In genomic region chr9:83980395-83981125, GRCh38 we compare ENCODE assay signal across 1 cellular context.
TF ChIP-seq lines count a peak whose summit lies in the region.

RMI1 (plus strand) TSS chr9:83980805; CDS start chr9:84000987, 20,182 bp downstream.

TF ChIP-seq in HepG2, 621 proteins besides CTCF, POLR2A, EP300 and RAD21 (continued from another document and continues in another):
- TF ChIP-seq, protein P1, sequence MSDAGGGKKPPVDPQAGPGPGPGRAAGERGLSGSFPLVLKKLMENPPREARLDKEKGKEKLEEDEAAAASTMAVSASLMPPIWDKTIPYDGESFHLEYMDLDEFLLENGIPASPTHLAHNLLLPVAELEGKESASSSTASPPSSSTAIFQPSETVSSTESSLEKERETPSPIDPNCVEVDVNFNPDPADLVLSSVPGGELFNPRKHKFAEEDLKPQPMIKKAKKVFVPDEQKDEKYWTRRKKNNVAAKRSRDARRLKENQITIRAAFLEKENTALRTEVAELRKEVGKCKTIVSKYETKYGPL (CRISPR knock-in tag; IDR thresholded peaks at IDR 0.05), result no peak
- TF ChIP-seq MTERF4 (CRISPR knock-in tag; IDR thresholded peaks at IDR 0.05) (peak; percentile 11; the same call in 1 of the 2 replicates), SIX4 (CRISPR knock-in tag; IDR thresholded peaks at IDR 0.05) (no peak), ZNF292 (CRISPR knock-in tag; IDR thresholded peaks at IDR 0.05; ENCODE audit: borderline replicate concordance, low read depth) (no peak; the same call in 1 of the 2 replicates), KDM5B (CRISPR knock-in tag; IDR thresholded peaks at IDR 0.05; ENCODE audit: borderline replicate concordance) (peak; percentile 62; the same call in 1 of the 2 replicates), SIN3B (IDR thresholded peaks at IDR 0.05; ENCODE audit: low read length) (0 out of 2 replicates have a peak, but pooled peaks have one; percentile 54), HMGXB3 (CRISPR knock-in tag; IDR thresholded peaks at IDR 0.05; ENCODE audit: borderline replicate concordance) (peak; percentile 51; the same call in 1 of the 2 replicates), ZC3H13 (CRISPR knock-in tag; IDR thresholded peaks at IDR 0.05) (peak; percentile 82; the same call in 1 of the 2 replicates), ERF (CRISPR knock-in tag; IDR thresholded peaks at IDR 0.05) (peak; percentile 73), SPEN (CRISPR knock-in tag; IDR thresholded peaks at IDR 0.05; ENCODE audit: low read depth) (peak; percentile 19; the same call in 1 of the 2 replicates), UBTF (CRISPR knock-in tag; IDR thresholded peaks at IDR 0.05) (peak; percentile 81; the same call in 1 of the 2 replicates), ZNF569 (CRISPR knock-in tag; IDR thresholded peaks at IDR 0.05; ENCODE audit: borderline replicate concordance) (0 out of 2 replicates have a peak, but pooled peaks have one; percentile 36), ZNF747 (CRISPR knock-in tag; IDR thresholded peaks at IDR 0.05; ENCODE audit: borderline replicate concordance) (no peak), ZZZ3 (CRISPR knock-in tag; IDR thresholded peaks at IDR 0.05; ENCODE audit: borderline replicate concordance) (0 out of 2 replicates have a peak, but pooled peaks have one; percentile 9), ZBTB7A (CRISPR knock-in tag; IDR thresholded peaks at IDR 0.05) (peak; percentile 38; the same call in 1 of the 2 replicates), ZFX (CRISPR knock-in tag; IDR thresholded peaks at IDR 0.05; ENCODE audit: low read depth) (peak; percentile 83), MED13 (CRISPR knock-in tag; IDR thresholded peaks at IDR 0.05) (peak; percentile 59; the same call in 1 of the 2 replicates), ZNF343 (CRISPR knock-in tag; IDR thresholded peaks at IDR 0.05) (no peak), CCDC6 (CRISPR knock-in tag; IDR thresholded peaks at IDR 0.05) (no peak), PITX1 (CRISPR knock-in tag; IDR thresholded peaks at IDR 0.05) (peak; percentile 39; the same call in 1 of the 2 replicates), NFE2L1 (CRISPR knock-in tag; IDR thresholded peaks at IDR 0.05; ENCODE audit: borderline replicate concordance) (no peak), ZNF280D (CRISPR knock-in tag; IDR thresholded peaks at IDR 0.05) (peak; percentile 58; the same call in 1 of the 2 replicates)
- TF ChIP-seq, protein P2, sequence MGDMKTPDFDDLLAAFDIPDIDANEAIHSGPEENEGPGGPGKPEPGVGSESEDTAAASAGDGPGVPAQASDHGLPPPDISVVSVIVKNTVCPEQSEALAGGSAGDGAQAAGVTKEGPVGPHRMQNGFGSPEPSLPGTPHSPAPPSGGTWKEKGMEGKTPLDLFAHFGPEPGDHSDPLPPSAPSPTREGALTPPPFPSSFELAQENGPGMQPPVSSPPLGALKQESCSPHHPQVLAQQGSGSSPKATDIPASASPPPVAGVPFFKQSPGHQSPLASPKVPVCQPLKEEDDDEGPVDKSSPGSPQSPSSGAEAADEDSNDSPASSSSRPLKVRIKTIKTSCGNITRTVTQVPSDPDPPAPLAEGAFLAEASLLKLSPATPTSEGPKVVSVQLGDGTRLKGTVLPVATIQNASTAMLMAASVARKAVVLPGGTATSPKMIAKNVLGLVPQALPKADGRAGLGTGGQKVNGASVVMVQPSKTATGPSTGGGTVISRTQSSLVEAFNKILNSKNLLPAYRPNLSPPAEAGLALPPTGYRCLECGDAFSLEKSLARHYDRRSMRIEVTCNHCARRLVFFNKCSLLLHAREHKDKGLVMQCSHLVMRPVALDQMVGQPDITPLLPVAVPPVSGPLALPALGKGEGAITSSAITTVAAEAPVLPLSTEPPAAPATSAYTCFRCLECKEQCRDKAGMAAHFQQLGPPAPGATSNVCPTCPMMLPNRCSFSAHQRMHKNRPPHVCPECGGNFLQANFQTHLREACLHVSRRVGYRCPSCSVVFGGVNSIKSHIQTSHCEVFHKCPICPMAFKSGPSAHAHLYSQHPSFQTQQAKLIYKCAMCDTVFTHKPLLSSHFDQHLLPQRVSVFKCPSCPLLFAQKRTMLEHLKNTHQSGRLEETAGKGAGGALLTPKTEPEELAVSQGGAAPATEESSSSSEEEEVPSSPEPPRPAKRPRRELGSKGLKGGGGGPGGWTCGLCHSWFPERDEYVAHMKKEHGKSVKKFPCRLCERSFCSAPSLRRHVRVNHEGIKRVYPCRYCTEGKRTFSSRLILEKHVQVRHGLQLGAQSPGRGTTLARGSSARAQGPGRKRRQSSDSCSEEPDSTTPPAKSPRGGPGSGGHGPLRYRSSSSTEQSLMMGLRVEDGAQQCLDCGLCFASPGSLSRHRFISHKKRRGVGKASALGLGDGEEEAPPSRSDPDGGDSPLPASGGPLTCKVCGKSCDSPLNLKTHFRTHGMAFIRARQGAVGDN (CRISPR knock-in tag; IDR thresholded peaks at IDR 0.05), result peak; percentile 79
- TF ChIP-seq, protein P3, sequence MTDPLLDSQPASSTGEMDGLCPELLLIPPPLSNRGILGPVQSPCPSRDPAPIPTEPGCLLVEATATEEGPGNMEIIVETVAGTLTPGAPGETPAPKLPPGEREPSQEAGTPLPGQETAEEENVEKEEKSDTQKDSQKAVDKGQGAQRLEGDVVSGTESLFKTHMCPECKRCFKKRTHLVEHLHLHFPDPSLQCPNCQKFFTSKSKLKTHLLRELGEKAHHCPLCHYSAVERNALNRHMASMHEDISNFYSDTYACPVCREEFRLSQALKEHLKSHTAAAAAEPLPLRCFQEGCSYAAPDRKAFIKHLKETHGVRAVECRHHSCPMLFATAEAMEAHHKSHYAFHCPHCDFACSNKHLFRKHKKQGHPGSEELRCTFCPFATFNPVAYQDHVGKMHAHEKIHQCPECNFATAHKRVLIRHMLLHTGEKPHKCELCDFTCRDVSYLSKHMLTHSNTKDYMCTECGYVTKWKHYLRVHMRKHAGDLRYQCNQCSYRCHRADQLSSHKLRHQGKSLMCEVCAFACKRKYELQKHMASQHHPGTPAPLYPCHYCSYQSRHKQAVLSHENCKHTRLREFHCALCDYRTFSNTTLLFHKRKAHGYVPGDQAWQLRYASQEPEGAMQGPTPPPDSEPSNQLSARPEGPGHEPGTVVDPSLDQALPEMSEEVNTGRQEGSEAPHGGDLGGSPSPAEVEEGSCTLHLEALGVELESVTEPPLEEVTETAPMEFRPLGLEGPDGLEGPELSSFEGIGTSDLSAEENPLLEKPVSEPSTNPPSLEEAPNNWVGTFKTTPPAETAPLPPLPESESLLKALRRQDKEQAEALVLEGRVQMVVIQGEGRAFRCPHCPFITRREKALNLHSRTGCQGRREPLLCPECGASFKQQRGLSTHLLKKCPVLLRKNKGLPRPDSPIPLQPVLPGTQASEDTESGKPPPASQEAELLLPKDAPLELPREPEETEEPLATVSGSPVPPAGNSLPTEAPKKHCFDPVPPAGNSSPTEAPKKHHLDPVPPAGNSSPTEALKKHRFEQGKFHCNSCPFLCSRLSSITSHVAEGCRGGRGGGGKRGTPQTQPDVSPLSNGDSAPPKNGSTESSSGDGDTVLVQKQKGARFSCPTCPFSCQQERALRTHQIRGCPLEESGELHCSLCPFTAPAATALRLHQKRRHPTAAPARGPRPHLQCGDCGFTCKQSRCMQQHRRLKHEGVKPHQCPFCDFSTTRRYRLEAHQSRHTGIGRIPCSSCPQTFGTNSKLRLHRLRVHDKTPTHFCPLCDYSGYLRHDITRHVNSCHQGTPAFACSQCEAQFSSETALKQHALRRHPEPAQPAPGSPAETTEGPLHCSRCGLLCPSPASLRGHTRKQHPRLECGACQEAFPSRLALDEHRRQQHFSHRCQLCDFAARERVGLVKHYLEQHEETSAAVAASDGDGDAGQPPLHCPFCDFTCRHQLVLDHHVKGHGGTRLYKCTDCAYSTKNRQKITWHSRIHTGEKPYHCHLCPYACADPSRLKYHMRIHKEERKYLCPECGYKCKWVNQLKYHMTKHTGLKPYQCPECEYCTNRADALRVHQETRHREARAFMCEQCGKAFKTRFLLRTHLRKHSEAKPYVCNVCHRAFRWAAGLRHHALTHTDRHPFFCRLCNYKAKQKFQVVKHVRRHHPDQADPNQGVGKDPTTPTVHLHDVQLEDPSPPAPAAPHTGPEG (CRISPR knock-in tag; IDR thresholded peaks at IDR 0.05), result 0 out of 2 replicates have a peak, but pooled peaks have one; percentile 18
- TF ChIP-seq, protein P4, sequence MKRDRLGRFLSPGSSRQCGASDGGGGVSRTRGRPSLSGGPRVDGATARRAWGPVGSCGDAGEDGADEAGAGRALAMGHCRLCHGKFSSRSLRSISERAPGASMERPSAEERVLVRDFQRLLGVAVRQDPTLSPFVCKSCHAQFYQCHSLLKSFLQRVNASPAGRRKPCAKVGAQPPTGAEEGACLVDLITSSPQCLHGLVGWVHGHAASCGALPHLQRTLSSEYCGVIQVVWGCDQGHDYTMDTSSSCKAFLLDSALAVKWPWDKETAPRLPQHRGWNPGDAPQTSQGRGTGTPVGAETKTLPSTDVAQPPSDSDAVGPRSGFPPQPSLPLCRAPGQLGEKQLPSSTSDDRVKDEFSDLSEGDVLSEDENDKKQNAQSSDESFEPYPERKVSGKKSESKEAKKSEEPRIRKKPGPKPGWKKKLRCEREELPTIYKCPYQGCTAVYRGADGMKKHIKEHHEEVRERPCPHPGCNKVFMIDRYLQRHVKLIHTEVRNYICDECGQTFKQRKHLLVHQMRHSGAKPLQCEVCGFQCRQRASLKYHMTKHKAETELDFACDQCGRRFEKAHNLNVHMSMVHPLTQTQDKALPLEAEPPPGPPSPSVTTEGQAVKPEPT (CRISPR knock-in tag; IDR thresholded peaks at IDR 0.05; ENCODE audit: low read depth), result no peak
